8 cellular contexts compared by ENCODE assay signal in the genomic region with DNA sequence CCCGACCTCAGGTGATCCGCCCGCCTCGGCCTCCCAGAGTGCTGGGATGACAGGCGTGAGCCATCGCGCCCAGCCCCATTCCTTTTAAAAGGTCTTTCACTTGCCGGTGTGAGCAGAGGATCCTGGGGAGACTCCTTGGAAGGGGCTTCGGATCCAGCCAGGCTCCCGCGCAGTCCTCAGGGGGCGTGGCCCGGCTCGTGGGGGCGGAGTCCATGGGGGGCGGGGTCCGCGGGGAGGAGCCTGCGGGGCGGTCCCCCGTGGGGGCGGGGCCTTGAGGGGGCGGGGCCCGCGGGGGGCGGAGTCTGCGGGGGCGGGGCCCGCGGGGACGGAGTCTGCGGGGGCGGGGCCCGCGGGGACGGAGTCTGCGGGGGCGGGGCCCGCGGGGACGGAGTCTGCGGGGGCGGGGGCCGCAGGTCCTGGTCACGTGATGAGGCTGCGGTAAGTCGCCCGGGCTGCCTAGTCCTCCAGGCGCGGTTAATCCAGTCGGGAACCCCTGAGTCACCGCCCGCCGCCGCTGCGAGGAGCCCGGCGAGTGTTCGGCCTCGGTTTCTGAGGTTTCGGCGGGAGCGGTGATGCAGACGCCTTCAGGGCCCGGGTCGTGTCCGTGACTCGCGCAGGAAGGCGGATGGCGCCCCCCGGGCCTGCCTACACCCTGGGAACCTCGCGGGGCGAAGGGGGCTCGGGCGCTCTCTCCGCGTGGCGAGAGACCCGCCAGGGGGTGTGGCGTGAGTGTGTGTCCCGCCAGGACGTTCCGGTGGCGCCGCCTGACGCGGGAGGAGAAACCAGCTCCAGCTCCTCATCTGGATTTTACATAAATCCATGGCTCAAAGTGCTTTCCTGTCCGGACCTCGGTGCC. TPM values are rescaled to one million over a fixed set of nuclear protein-coding genes. Genes with fewer than 3 reads are reported as not detected.
DNase-seq lines count a peak whose midpoint lies in the region; ATAC-seq and TF ChIP-seq lines count a peak whose summit lies in the region.

No MANE protein-coding gene starts in this region.

- H3K9me3 ChIP-seq in neutrophil (no peaks in the 10 kb centered on the region), vagina (no peaks in the 10 kb centered on the region)

- H3K4me1 ChIP-seq in foreskin keratinocyte (no peaks in the 10 kb centered on the region), neutrophil (ENCODE audit: control insufficient read depth in 1 of 2, insufficient read depth in 1 of 2, low read depth in 1 of 2, low read length in 1 of 2) (peaks cover 21 to 28% of the 10 kb centered on the region in 2 experiments), vagina (peaks cover 20% of the 10 kb centered on the region)

- ATAC-seq in foreskin keratinocyte (peak; percentile 81), GM21786 (IDR thresholded peaks at IDR 0.05; ENCODE audit: unreplicated experiment) (no peak)

- peak overlapping the region; percentile 23 for H3K27ac ChIP-seq in foreskin keratinocyte
- H3K27ac ChIP-seq in neutrophil = no peak overlapping the region
- H3K27ac ChIP-seq in vagina = peak overlapping the region; percentile 73

- TF ChIP-seq CTCF in foreskin keratinocyte (conservative IDR thresholded peaks at IDR 0.05) (peak; percentile 36), neutrophil (IDR thresholded peaks at IDR 0.05) (no peak), vagina (IDR thresholded peaks at IDR 0.05) (no peak)

- intact Hi-C loops in vagina (cut with DNase I) = no loop called here

- H3K27me3 ChIP-seq in foreskin keratinocyte = peaks cover 10% of the 10 kb centered on the region
- H3K27me3 ChIP-seq in neutrophil = peaks cover 4% of the 10 kb centered on the region
- H3K27me3 ChIP-seq in vagina = no peaks in the 10 kb centered on the region

- no peak for TF ChIP-seq POLR2A in vagina (IDR thresholded peaks at IDR 0.05)

- H3K36me3 ChIP-seq in neutrophil (no peaks in the 10 kb centered on the region), vagina (no peaks in the 10 kb centered on the region)

- peak overlapping the region; percentile 49 to 58 for H3K4me3 ChIP-seq in neutrophil (ENCODE audit: low read depth in 1 of 2, low read length in 1 of 2)
- peak overlapping the region; percentile 53 to 67 for H3K4me3 ChIP-seq in vagina

- DNase-seq in COLO829 (ENCODE audit: low spot score) = peak; percentile 83
- peak; percentile 57 for DNase-seq in NCI-H2171 (lab: John Stamatoyannopoulos, UW)
- peak; percentile 18 for DNase-seq in activated effector memory CD4-positive, alpha-beta T cell treated with Interleukin-2 at 50 U/mL for 16 hours
- DNase-seq in foreskin keratinocyte = peak in 1 of 2 donors; percentile 28
- no peak for DNase-seq in vagina (ENCODE audit: extremely low spot score in 2 of 2)
- DNase-seq in NCI-H2081 treated with DMSO at 0.1 percent for 48 hours (lab: John Stamatoyannopoulos, UW) = no peak

RNA-seq across cellular contexts. Expression of gene ABR, which starts 23.6 kb away (rescaled TPM):
- total RNA-seq in foreskin keratinocyte = 41.3 and 60.1 TPM in 2 replicates
- polyA plus RNA-seq in foreskin keratinocyte = 23.1 and 31.7 TPM in 2 replicates
- 90.8 TPM for total RNA-seq in vagina

Comparison
In these comparisons a context has a peak if more than half of its experiments do, and no peak if none do; other contexts are left out.
1. DNase-seq: peak in COLO829 (single experiment), NCI-H2171 (single experiment) and activated effector memory CD4-positive, alpha-beta T cell treated with Interleukin-2 at 50 U/mL for 16 hours (single experiment); none in vagina (0 of 2) and NCI-H2081 treated with DMSO at 0.1 percent for 48 hours (single experiment).